ENCODE assay signal across 1 cellular context in the genomic region with DNA sequence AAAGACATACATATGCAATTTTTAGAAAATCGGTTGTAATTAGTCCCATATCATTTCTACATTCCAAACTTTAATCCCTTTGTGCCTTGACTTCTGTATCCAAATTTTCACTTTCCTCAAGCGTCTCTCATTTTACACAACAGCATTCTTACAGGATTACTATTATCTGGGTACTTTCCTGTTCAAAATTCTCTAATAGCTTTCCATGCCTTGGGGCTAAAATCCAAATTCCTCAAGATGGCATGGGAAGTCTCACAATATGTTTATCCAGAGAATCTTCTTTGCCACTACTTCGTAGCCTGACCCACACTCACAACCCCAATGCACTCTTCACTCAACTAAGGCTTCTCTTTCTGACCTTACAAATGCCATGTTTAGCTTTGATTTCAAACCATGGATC.
TF ChIP-seq lines count a peak whose summit lies in the region.

No MANE protein-coding gene starts in this region.

TF ChIP-seq in IMR-90, 13 proteins besides CTCF, POLR2A, EP300 and RAD21:
- TF ChIP-seq CEBPB (IDR thresholded peaks at IDR 0.05; ENCODE audit: low read depth, low read length) = no peak
